19 cellular contexts compared by ENCODE assay signal in the genomic region with DNA sequence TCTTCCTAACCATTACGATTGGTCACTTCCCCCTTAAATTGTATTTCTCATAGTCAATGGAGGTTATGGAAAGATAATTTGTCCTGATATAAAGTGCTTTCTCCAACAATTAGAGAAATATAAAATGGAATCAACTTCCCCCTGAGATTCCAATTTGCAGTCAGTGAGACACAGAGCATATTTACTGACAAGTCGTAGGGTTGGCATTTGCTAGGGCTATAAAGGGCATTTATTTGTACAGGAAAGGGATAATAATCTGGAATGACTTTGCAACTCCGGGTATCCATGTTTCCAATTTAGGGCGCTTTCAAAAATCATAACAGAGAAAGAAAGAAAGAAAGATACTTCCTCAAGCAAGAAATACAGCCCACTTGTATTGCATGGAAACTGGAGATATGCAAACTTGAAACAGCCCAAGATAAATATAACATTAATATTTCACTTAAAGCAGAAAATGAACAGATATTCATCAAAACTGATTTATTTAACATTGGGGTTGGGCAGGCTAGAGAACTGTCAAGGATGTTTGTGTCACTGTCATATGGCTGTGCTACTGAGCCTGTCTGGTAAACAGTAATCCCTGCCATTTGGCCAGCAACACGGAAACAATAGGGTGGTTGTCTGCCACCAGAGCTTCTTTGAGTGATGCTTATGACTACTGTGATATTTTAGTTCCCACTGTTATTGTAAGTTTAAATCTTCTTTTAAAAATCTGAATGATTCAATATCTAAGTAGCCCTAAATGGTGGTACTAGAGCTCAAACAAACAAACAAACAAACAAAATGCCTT.
"Had no signal": no experiment of that assay in that cellular context is flagged by ENCODE, and none has a peak within 500 bp of the region (broad histone marks: within the 10 kb centered on the region; RNA-seq: fewer than 3 reads in every experiment).

No MANE protein-coding gene starts in this region.

- H3K4me1 Mint-ChIP-seq: activated naive CD4-positive, alpha-beta T cell treated with anti-CD3 and anti-CD28 coated beads, Interleukin-2, amount 50 U/mL, for 24 hours had no signal

- DNase-seq: activated CD4-positive, CD25-positive, alpha-beta regulatory T cell treated with anti-CD3 and anti-CD28 coated beads, Interleukin-2, amount 50 U/mL, for 72 hours; activated T-cell treated with anti-CD3 and anti-CD28 coated beads for 4 hours; adrenal gland; glutamatergic neuron; kidney glomerular epithelial cell; left ventricle myocardium superior; mesenchymal stem cell; sigmoid colon; SW 1271; tibial artery; uterus had no signal

- H3K27me3 Mint-ChIP-seq: activated naive CD4-positive, alpha-beta T cell treated with anti-CD3 and anti-CD28 coated beads, Interleukin-2, amount 50 U/mL, for 24 hours; stimulated activated memory B cell treated with anti-CD40 and anti-IgM and Interleukin-4, amounts not matched to agents 10 μg/mL and 1 μg/mL and 100 μg/mL, for 72 hours had no signal

- H3K9me3 Mint-ChIP-seq: activated T-helper 2 cell treated with anti-CD3 and anti-CD28 coated beads, Interferon-gamma antibody, Interleukin-2, Interleukin-4, amounts not matched to agents 10 μg/mL and 5 μg/mL and 100 μg/mL, durations not matched to agents 14 hours and 24 hours and 36 hours; stimulated activated memory B cell treated with anti-CD40 and anti-IgM and Interleukin-4, amounts not matched to agents 10 μg/mL and 1 μg/mL and 100 μg/mL, for 72 hours had no signal

- H3K4me1 ChIP-seq: adrenal gland, sigmoid colon, tibial artery, uterus had no signal

- H3K36me3 Mint-ChIP-seq: activated naive CD4-positive, alpha-beta T cell treated with anti-CD3 and anti-CD28 coated beads, Interleukin-2, amount 50 U/mL, for 24 hours; stimulated activated memory B cell treated with anti-CD40 and anti-IgM and Interleukin-4, amounts not matched to agents 10 μg/mL and 1 μg/mL and 100 μg/mL, for 72 hours had no signal

- H3K27ac ChIP-seq: adrenal gland, cardiac muscle cell, sigmoid colon, tibial artery, uterus had no signal

- H3K27me3 ChIP-seq: adrenal gland, cardiac muscle cell, sigmoid colon, tibial artery, uterus had no signal

- H3K4me3 ChIP-seq: adrenal gland, cardiac muscle cell, sigmoid colon, tibial artery, uterus had no signal

- ATAC-seq: esophagus mucosa; left ventricle myocardium superior; stimulated activated memory B cell treated with anti-CD40 and anti-IgM and Interleukin-4, amounts not matched to agents 10 μg/mL and 1 μg/mL and 100 μg/mL, for 72 hours had no signal

- H3K9me3 ChIP-seq: adrenal gland, sigmoid colon, tibial artery, uterus had no signal

- FAIRE-seq: colon, endometrium had no signal

- H3K4me3 Mint-ChIP-seq: activated naive CD4-positive, alpha-beta T cell treated with anti-CD3 and anti-CD28 coated beads, Interleukin-2, amount 50 U/mL, for 24 hours; stimulated activated memory B cell treated with anti-CD40 and anti-IgM and Interleukin-4, amounts not matched to agents 10 μg/mL and 1 μg/mL and 100 μg/mL, for 72 hours; T-helper 2 cell treated with Interferon-gamma antibody and Interleukin-4, amounts not matched to agents 5 μg/mL and 100 μg/mL, for 36 hours had no signal

- H3K27ac Mint-ChIP-seq: activated naive CD4-positive, alpha-beta T cell treated with anti-CD3 and anti-CD28 coated beads, Interleukin-2, amount 50 U/mL, for 24 hours; activated T-helper 2 cell treated with anti-CD3 and anti-CD28 coated beads, Interferon-gamma antibody, Interleukin-2, Interleukin-4, amounts not matched to agents 10 μg/mL and 5 μg/mL and 100 μg/mL, durations not matched to agents 14 hours and 24 hours and 36 hours; stimulated activated memory B cell treated with anti-CD40 and anti-IgM and Interleukin-4, amounts not matched to agents 10 μg/mL and 1 μg/mL and 100 μg/mL, for 72 hours; T-helper 2 cell treated with Interferon-gamma antibody and Interleukin-4, amounts not matched to agents 5 μg/mL and 100 μg/mL, for 36 hours had no signal

- H3K36me3 ChIP-seq: adrenal gland, cardiac muscle cell, sigmoid colon, tibial artery, uterus had no signal
